Comparison of ENCODE assay signal across 2 cellular contexts in genomic region chr5:152246401-152246800, GRCh38.
A peak's percentile ranks its signal among the peaks of the same experiment; 100 is the strongest.
TF ChIP-seq lines count a peak whose summit lies in the region.

No MANE protein-coding gene starts in this region.

TF ChIP-seq in SK-N-SH, 30 proteins besides CTCF, POLR2A, EP300 and RAD21 (continued from another document):
- TF ChIP-seq REST (IDR thresholded peaks at IDR 0.05; ENCODE audit: low read depth, low read length), result peak; percentile 95
- TF ChIP-seq TEAD4 (IDR thresholded peaks at IDR 0.05; ENCODE audit: borderline replicate concordance, insufficient read depth), result no peak
- TF ChIP-seq RXRA (IDR thresholded peaks at IDR 0.05; ENCODE audit: borderline replicate concordance, low read depth), result no peak
- no peak for TF ChIP-seq USF1 (IDR thresholded peaks at IDR 0.05; ENCODE audit: borderline replicate concordance, low read depth)
- no peak for TF ChIP-seq ELF1 (IDR thresholded peaks at IDR 0.05)

TF ChIP-seq in SK-N-SH treated with all-trans-retinoic acid at 6 μM for 48 hours, 23 proteins besides CTCF, POLR2A, EP300 and RAD21 (continued from another document):
- no peak for TF ChIP-seq TSHZ2 (CRISPR knock-in tag; IDR thresholded peaks at IDR 0.05)
TF ChIP-seq in SK-N-SH treated with all-trans-retinoic acid at 6 μM for 48 hours: peak in this region for 0.
